Comparison of ENCODE assay signal across 19 cellular contexts in the genomic region with DNA sequence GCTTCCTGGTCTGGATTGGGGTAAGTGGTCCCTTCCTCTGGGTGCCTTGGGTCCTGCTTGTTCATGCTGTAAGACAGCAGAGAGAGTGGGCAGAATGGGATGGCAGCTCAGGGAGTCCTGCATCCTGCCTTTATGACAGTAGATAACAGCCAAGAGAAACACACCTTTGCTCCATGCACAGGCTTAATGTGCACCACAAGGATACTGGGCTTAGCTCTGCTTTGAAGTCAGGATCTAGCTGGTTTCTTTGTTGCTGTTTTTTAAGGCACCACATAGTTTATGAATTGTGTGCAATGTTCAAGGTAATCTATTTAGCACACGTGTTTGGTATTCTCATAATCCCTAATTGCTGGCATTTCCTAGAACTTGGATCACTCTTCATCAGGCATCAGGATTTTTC.
"Had no signal": no experiment of that assay in that cellular context is flagged by ENCODE, and none has a peak within 500 bp of the region (broad histone marks: within the 10 kb centered on the region; RNA-seq: fewer than 3 reads in every experiment).

No MANE protein-coding gene starts in this region.

- DNase-seq: activated CD4-positive, alpha-beta T cell treated with anti-CD3 and anti-CD28 coated beads, Interleukin-2, amount 50 U/mL, for 48 hours; activated CD4-positive, CD25-positive, alpha-beta regulatory T cell treated with anti-CD3 and anti-CD28 coated beads, Interleukin-2, amount 50 U/mL, for 72 hours; activated CD8-positive, alpha-beta memory T cell treated with anti-CD3 and anti-CD28 coated beads, Interleukin-2, amount 10 ng/mL, durations not matched to agents 7 days and 5 days; activated effector memory CD4-positive, alpha-beta T cell treated with Interleukin-2 at 50 U/mL for 16 hours; activated T-cell treated with anti-CD3 and anti-CD28 coated beads, Interleukin-2, amount 50 U/mL, for 24 hours; amygdala; hypothalamus; lower lobe of right lung; midbrain; naive thymus-derived CD4-positive, alpha-beta T cell; posterior cingulate gyrus; T-helper 17 cell; thyroid gland had no signal

- H3K4me3 ChIP-seq: dorsolateral prefrontal cortex, lower lobe of right lung, right atrium auricular region, smooth muscle cell, thyroid gland had no signal

- H3K4me1 ChIP-seq: lower lobe of right lung, right atrium auricular region had no signal

- H3K9me3 ChIP-seq: lower lobe of right lung, right atrium auricular region, thyroid gland had no signal

- H3K27me3 ChIP-seq: dorsolateral prefrontal cortex, right atrium auricular region, thyroid gland had no signal

- ATAC-seq: activated CD8-positive, alpha-beta memory T cell treated with anti-CD3 and anti-CD28 coated beads, Interleukin-2, amount 10 ng/mL, durations not matched to agents 7 days and 5 days; esophagus mucosa; lower lobe of right lung; naive thymus-derived CD4-positive, alpha-beta T cell; stimulated activated effector memory CD8-positive, alpha-beta T cell treated with anti-CD3 and anti-CD28 coated beads, Interleukin-12 subunit alpha, Interleukin-12 subunit beta, amount 100 ng/mL, for 72 hours; T-helper 17 cell had no signal

- H3K27ac ChIP-seq: lower lobe of right lung, right atrium auricular region, thyroid gland had no signal

- H3K4me1 Mint-ChIP-seq: activated CD8-positive, alpha-beta memory T cell treated with anti-CD3 and anti-CD28 coated beads, Interleukin-2, amount 10 ng/mL, durations not matched to agents 7 days and 5 days; activated naive CD4-positive, alpha-beta T cell treated with anti-CD3 and anti-CD28 coated beads, Interleukin-2, amount 50 U/mL, for 24 hours; naive thymus-derived CD4-positive, alpha-beta T cell; stimulated activated effector memory CD8-positive, alpha-beta T cell treated with anti-CD3 and anti-CD28 coated beads, Interleukin-12 subunit alpha, Interleukin-12 subunit beta, amount 100 ng/mL, for 72 hours; T-helper 17 cell had no signal

- H3K36me3 ChIP-seq: lower lobe of right lung, right atrium auricular region, thyroid gland had no signal

- H3K36me3 Mint-ChIP-seq: activated CD8-positive, alpha-beta memory T cell treated with anti-CD3 and anti-CD28 coated beads, Interleukin-2, amount 10 ng/mL, durations not matched to agents 7 days and 5 days; activated naive CD4-positive, alpha-beta T cell treated with anti-CD3 and anti-CD28 coated beads, Interleukin-2, amount 50 U/mL, for 24 hours; stimulated activated effector memory CD8-positive, alpha-beta T cell treated with anti-CD3 and anti-CD28 coated beads, Interleukin-12 subunit alpha, Interleukin-12 subunit beta, amount 100 ng/mL, for 72 hours had no signal

- H3K27ac Mint-ChIP-seq: activated CD8-positive, alpha-beta memory T cell treated with anti-CD3 and anti-CD28 coated beads, Interleukin-2, amount 10 ng/mL, durations not matched to agents 7 days and 5 days; activated naive CD4-positive, alpha-beta T cell treated with anti-CD3 and anti-CD28 coated beads, Interleukin-2, amount 50 U/mL, for 24 hours; activated T-cell treated with anti-CD3 and anti-CD28 coated beads, Interleukin-2, amount 50 U/mL, for 24 hours; naive thymus-derived CD4-positive, alpha-beta T cell; stimulated activated effector memory CD8-positive, alpha-beta T cell treated with anti-CD3 and anti-CD28 coated beads, Interleukin-12 subunit alpha, Interleukin-12 subunit beta, amount 100 ng/mL, for 72 hours; T-helper 17 cell had no signal

- H3K4me3 Mint-ChIP-seq: activated CD8-positive, alpha-beta memory T cell treated with anti-CD3 and anti-CD28 coated beads, Interleukin-2, amount 10 ng/mL, durations not matched to agents 7 days and 5 days; activated naive CD4-positive, alpha-beta T cell treated with anti-CD3 and anti-CD28 coated beads, Interleukin-2, amount 50 U/mL, for 24 hours; activated T-cell treated with anti-CD3 and anti-CD28 coated beads, Interleukin-2, amount 50 U/mL, for 24 hours; naive thymus-derived CD4-positive, alpha-beta T cell; stimulated activated effector memory CD8-positive, alpha-beta T cell treated with anti-CD3 and anti-CD28 coated beads, Interleukin-12 subunit alpha, Interleukin-12 subunit beta, amount 100 ng/mL, for 72 hours; T-helper 17 cell had no signal

- H3K27me3 Mint-ChIP-seq: activated naive CD4-positive, alpha-beta T cell treated with anti-CD3 and anti-CD28 coated beads, Interleukin-2, amount 50 U/mL, for 24 hours; activated T-cell treated with anti-CD3 and anti-CD28 coated beads, Interleukin-2, amount 50 U/mL, for 24 hours had no signal

- H3K4me2 ChIP-seq: smooth muscle cell had no signal

- H3K9me3 Mint-ChIP-seq: activated naive CD4-positive, alpha-beta T cell treated with anti-CD3 and anti-CD28 coated beads, Interleukin-2, amount 50 U/mL, for 24 hours; activated T-cell treated with anti-CD3 and anti-CD28 coated beads, Interleukin-2, amount 50 U/mL, for 24 hours; naive thymus-derived CD4-positive, alpha-beta T cell; stimulated activated effector memory CD8-positive, alpha-beta T cell treated with anti-CD3 and anti-CD28 coated beads, Interleukin-12 subunit alpha, Interleukin-12 subunit beta, amount 100 ng/mL, for 72 hours had no signal
